ENCODE assay signal across 16 cellular contexts in genomic region chr2:119960821-119961220, GRCh38. TPM values are rescaled to one million over a fixed set of nuclear protein-coding genes. Genes with fewer than 3 reads are reported as not detected.
A peak's percentile ranks its signal among the peaks of the same experiment; 100 is the strongest.
DNase-seq lines count a peak whose midpoint lies in the region; ATAC-seq and TF ChIP-seq lines count a peak whose summit lies in the region.
"Had no signal": no experiment of that assay in that cellular context is flagged by ENCODE, and none has a peak within 500 bp of the region (broad histone marks: within the 10 kb centered on the region; RNA-seq: fewer than 3 reads in every experiment).

No MANE protein-coding gene starts in this region.

- ATAC-seq in GM23338 (no peak), GM19023 (IDR thresholded peaks at IDR 0.05; ENCODE audit: unreplicated experiment) (no peak)
- ATAC-seq: right lobe of liver had no signal

- no peak overlapping the region for H3K27ac ChIP-seq in GM23338 (ENCODE audit: low read depth)
- H3K27ac ChIP-seq: cardiac muscle cell, left ventricle myocardium inferior, right lobe of liver had no signal

- H3K27ac Mint-ChIP-seq in GM23338 = no peak overlapping the region
- H3K27ac Mint-ChIP-seq: activated CD4-positive, alpha-beta T cell treated with anti-CD3 and anti-CD28 coated beads, Interleukin-2, amount 10 ng/mL, durations not matched to agents 24 days and 14 days; activated naive CD4-positive, alpha-beta T cell treated with anti-CD3 and anti-CD28 coated beads, Interleukin-2, amount 50 U/mL, for 72 hours had no signal

- no peaks in the 10 kb centered on the region for H3K79me2 ChIP-seq in GM23338 (replicated peaks; ENCODE audit: insufficient read depth)

- peaks cover 12% of the 10 kb centered on the region; the same call in 2 of the 3 replicates for H3K4me1 Mint-ChIP-seq in GM23338

- 0 out of 2 replicates have a peak overlapping the region, but pooled peaks have one; percentile 22 for H3K4me2 ChIP-seq in GM23338

- no peaks in the 10 kb centered on the region for H3K9me2 ChIP-seq in GM23338 (ENCODE audit: insufficient read depth)

- H3K27me3 ChIP-seq in GM23338 (ENCODE audit: insufficient read depth) = no peaks in the 10 kb centered on the region
- H3K27me3 ChIP-seq: cardiac muscle cell, right lobe of liver had no signal

- no peaks in the 10 kb centered on the region for H4K20me1 ChIP-seq in GM23338 (replicated peaks; ENCODE audit: insufficient read depth)

- no peak for TF ChIP-seq CTCF in GM23338 (conservative IDR thresholded peaks at IDR 0.05; ENCODE audit: low read depth in 2 of 2)

- DNase-seq in AG08396 (ENCODE audit: low spot score) = peak; percentile 10
- DNase-seq in GM23338 (ENCODE audit: low spot score) = no peak
- DNase-seq in astrocyte of the hippocampus (ENCODE audit: low read depth, low spot score) = peak; percentile 44
- DNase-seq in left kidney (ENCODE audit: low read depth, low spot score) = peak; percentile 52
- no peak for DNase-seq in cardiac septum (ENCODE audit: low spot score)
- DNase-seq in NCI-H82 treated with DMSO at 0.1 percent for 48 hours (lab: John Stamatoyannopoulos, UW; ENCODE audit: unreplicated experiment) = no peak
- DNase-seq in AML-193 (lab: John Stamatoyannopoulos, UW) = no peak
- DNase-seq: activated CD4-positive, alpha-beta T cell treated with anti-CD3 and anti-CD28 coated beads, Interleukin-2, amount 10 ng/mL, durations not matched to agents 24 days and 14 days; COR-L47; GF-D8; left ventricle myocardium inferior; NCI-H748 treated with DMSO at 0.1 percent for 48 hours; right lobe of liver had no signal

- H3K4me3 ChIP-seq in GM23338 = no peak overlapping the region
- H3K4me3 ChIP-seq: cardiac muscle cell, left ventricle myocardium inferior, right lobe of liver had no signal

- H3K27me3 Mint-ChIP-seq in GM23338 (ENCODE audit: insufficient read depth, low read depth, poor library complexity) = peaks cover 3% of the 10 kb centered on the region
- H3K27me3 Mint-ChIP-seq: activated CD4-positive, alpha-beta T cell treated with anti-CD3 and anti-CD28 coated beads, Interleukin-2, amount 10 ng/mL, durations not matched to agents 24 days and 14 days had no signal

- peaks cover 36% of the 10 kb centered on the region for H3K36me3 ChIP-seq in GM23338 (ENCODE audit: insufficient read depth)

- H3K4me3 Mint-ChIP-seq in GM23338 = no peak overlapping the region
- H3K4me3 Mint-ChIP-seq: activated CD4-positive, alpha-beta T cell treated with anti-CD3 and anti-CD28 coated beads, Interleukin-2, amount 10 ng/mL, durations not matched to agents 24 days and 14 days had no signal

- H3K4me1 ChIP-seq in GM23338 (ENCODE audit: insufficient read depth) = peaks cover 10% of the 10 kb centered on the region; the same call in 1 of the 2 replicates
- H3K4me1 ChIP-seq: left ventricle myocardium inferior, right lobe of liver had no signal

- intact Hi-C loops in cardiac septum (cut with DNase I) = no loop called here

- H2AFZ ChIP-seq in GM23338 = no peak overlapping the region

- H3K9me3 Mint-ChIP-seq in GM23338 = peaks cover 23% of the 10 kb centered on the region; the same call in 2 of the 3 replicates
- H3K9me3 Mint-ChIP-seq: activated CD4-positive, alpha-beta T cell treated with anti-CD3 and anti-CD28 coated beads, Interleukin-2, amount 10 ng/mL, durations not matched to agents 24 days and 14 days; activated naive CD4-positive, alpha-beta T cell treated with anti-CD3 and anti-CD28 coated beads, Interleukin-2, amount 50 U/mL, for 72 hours had no signal

- no peaks in the 10 kb centered on the region for H3F3A ChIP-seq in GM23338 (replicated peaks; ENCODE audit: low read depth)

- H3K36me3 Mint-ChIP-seq in GM23338 (ENCODE audit: low read depth) = peaks cover 73% of the 10 kb centered on the region

TF ChIP-seq in GM23338, 12 proteins besides CTCF, POLR2A, EP300 and RAD21:
- TF ChIP-seq, protein P1, sequence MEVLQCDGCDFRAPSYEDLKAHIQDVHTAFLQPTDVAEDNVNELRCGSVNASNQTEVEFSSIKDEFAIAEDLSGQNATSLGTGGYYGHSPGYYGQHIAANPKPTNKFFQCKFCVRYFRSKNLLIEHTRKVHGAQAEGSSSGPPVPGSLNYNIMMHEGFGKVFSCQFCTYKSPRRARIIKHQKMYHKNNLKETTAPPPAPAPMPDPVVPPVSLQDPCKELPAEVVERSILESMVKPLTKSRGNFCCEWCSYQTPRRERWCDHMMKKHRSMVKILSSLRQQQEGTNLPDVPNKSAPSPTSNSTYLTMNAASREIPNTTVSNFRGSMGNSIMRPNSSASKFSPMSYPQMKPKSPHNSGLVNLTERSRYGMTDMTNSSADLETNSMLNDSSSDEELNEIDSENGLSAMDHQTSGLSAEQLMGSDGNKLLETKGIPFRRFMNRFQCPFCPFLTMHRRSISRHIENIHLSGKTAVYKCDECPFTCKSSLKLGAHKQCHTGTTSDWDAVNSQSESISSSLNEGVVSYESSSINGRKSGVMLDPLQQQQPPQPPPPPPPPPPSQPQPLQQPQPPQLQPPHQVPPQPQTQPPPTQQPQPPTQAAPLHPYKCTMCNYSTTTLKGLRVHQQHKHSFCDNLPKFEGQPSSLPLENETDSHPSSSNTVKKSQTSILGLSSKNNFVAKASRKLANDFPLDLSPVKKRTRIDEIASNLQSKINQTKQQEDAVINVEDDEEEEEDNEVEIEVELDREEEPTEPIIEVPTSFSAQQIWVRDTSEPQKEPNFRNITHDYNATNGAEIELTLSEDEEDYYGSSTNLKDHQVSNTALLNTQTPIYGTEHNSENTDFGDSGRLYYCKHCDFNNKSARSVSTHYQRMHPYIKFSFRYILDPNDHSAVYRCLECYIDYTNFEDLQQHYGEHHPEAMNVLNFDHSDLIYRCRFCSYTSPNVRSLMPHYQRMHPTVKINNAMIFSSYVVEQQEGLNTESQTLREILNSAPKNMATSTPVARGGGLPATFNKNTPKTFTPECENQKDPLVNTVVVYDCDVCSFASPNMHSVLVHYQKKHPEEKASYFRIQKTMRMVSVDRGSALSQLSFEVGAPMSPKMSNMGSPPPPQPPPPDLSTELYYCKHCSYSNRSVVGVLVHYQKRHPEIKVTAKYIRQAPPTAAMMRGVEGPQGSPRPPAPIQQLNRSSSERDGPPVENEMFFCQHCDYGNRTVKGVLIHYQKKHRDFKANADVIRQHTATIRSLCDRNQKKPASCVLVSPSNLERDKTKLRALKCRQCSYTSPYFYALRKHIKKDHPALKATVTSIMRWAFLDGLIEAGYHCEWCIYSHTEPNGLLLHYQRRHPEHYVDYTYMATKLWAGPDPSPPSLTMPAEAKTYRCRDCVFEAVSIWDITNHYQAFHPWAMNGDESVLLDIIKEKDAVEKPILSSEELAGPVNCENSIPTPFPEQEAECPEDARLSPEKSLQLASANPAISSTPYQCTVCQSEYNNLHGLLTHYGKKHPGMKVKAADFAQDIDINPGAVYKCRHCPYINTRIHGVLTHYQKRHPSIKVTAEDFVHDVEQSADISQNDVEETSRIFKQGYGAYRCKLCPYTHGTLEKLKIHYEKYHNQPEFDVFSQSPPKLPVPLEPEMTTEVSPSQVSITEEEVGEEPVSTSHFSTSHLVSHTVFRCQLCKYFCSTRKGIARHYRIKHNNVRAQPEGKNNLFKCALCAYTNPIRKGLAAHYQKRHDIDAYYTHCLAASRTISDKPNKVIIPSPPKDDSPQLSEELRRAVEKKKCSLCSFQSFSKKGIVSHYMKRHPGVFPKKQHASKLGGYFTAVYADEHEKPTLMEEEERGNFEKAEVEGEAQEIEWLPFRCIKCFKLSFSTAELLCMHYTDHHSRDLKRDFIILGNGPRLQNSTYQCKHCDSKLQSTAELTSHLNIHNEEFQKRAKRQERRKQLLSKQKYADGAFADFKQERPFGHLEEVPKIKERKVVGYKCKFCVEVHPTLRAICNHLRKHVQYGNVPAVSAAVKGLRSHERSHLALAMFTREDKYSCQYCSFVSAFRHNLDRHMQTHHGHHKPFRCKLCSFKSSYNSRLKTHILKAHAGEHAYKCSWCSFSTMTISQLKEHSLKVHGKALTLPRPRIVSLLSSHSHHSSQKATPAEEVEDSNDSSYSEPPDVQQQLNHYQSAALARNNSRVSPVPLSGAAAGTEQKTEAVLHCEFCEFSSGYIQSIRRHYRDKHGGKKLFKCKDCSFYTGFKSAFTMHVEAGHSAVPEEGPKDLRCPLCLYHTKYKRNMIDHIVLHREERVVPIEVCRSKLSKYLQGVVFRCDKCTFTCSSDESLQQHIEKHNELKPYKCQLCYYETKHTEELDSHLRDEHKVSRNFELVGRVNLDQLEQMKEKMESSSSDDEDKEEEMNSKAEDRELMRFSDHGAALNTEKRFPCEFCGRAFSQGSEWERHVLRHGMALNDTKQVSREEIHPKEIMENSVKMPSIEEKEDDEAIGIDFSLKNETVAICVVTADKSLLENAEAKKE (CRISPR knock-in tag; IDR thresholded peaks at IDR 0.05) = no peak
- TF ChIP-seq POLR2AphosphoS5 (IDR thresholded peaks at IDR 0.05; ENCODE audit: low read depth) = no peak
- TF ChIP-seq CREB1 (CRISPR knock-in tag; IDR thresholded peaks at IDR 0.05; ENCODE audit: low read depth) = no peak
- TF ChIP-seq ZNF114 (CRISPR knock-in tag; IDR thresholded peaks at IDR 0.05) = no peak
- TF ChIP-seq REST (IDR thresholded peaks at IDR 0.05; ENCODE audit: unreplicated experiment) = no peak

RNA-seq across cellular contexts. Expression of gene EPB41L5, which starts 52.1 kb away (rescaled TPM):
- 35.4 and 35.5 TPM in 2 replicates for total RNA-seq in GM23338 (2014; rRNA removed; shearing (Covaris generic))
- 13.9 and 15.5 TPM in 2 replicates for polyA plus RNA-seq in GM23338 (2016; fragmentation: Nextera tagmentation; extraction: Ambion mirVana)
- 15.7 TPM for total RNA-seq in cardiac septum

Comparison
In these comparisons a context has a peak if more than half of its experiments do, and no peak if none do; other contexts are left out.
1. DNase-seq: peak in AG08396 (single experiment), astrocyte of the hippocampus (single experiment) and left kidney (single experiment); none in GM23338 (single experiment), cardiac septum (single experiment), NCI-H82 treated with DMSO at 0.1 percent for 48 hours (single experiment) and AML-193 (0 of 2).